In genomic region chr12:66154776-66155175, GRCh38 we compare ENCODE assay signal across 29 cellular contexts. TPM values are rescaled to one million over a fixed set of nuclear protein-coding genes. Genes with fewer than 3 reads are reported as not detected.
A peak's percentile ranks its signal among the peaks of the same experiment; 100 is the strongest.
DNase-seq lines count a peak whose midpoint lies in the region; ATAC-seq, FAIRE-seq and TF ChIP-seq lines count a peak whose summit lies in the region.
"Had no signal": no experiment of that assay in that cellular context is flagged by ENCODE, and none has a peak within 500 bp of the region (broad histone marks: within the 10 kb centered on the region; RNA-seq: fewer than 3 reads in every experiment).

No MANE protein-coding gene starts in this region.

- H3K4me1 ChIP-seq in right cardiac atrium (ENCODE audit: control insufficient read depth, insufficient read depth, low read length), result peaks cover 2% of the 10 kb centered on the region
- H3K4me1 ChIP-seq: ascending aorta, uterus had no signal

- H3K4me3 Mint-ChIP-seq in natural killer cell, result no peak overlapping the region
- no peak overlapping the region for H3K4me3 Mint-ChIP-seq in natural killer cell treated with Interleukin-12 subunit alpha and Interleukin-12 subunit beta and Interleukin-15 and Interleukin-18, amount 100 ng/mL, for 72 hours
- H3K4me3 Mint-ChIP-seq in CD4-positive, alpha-beta T cell, result no peak overlapping the region
- H3K4me3 Mint-ChIP-seq: activated CD4-positive, alpha-beta T cell treated with anti-CD3 and anti-CD28 coated beads, Interleukin-2, amount 10 ng/mL, durations not matched to agents 7 days and 5 days; CD8-positive, alpha-beta memory T cell; naive thymus-derived CD4-positive, alpha-beta T cell had no signal

- no peaks in the 10 kb centered on the region for H3K36me3 Mint-ChIP-seq in natural killer cell
- H3K36me3 Mint-ChIP-seq in natural killer cell treated with Interleukin-12 subunit alpha and Interleukin-12 subunit beta and Interleukin-15 and Interleukin-18, amount 100 ng/mL, for 72 hours, result peaks cover 4% of the 10 kb centered on the region
- peaks cover 72% of the 10 kb centered on the region for H3K36me3 Mint-ChIP-seq in CD4-positive, alpha-beta T cell (ENCODE audit: low read depth)

- no peak for FAIRE-seq in urothelium cell line (lab: Jason Lieb, UNC)
- FAIRE-seq: colon, endometrium, frontal cortex, kidney, TTC549 had no signal

- H3K4me1 Mint-ChIP-seq in natural killer cell, result peaks cover 49 to 52% of the 10 kb centered on the region in 2 donors
- H3K4me1 Mint-ChIP-seq in natural killer cell treated with Interleukin-12 subunit alpha and Interleukin-12 subunit beta and Interleukin-15 and Interleukin-18, amount 100 ng/mL, for 72 hours (ENCODE audit: low read depth in 2 of 2), result peaks cover 26 to 30% of the 10 kb centered on the region in 2 donors
- peaks cover 35% of the 10 kb centered on the region for H3K4me1 Mint-ChIP-seq in CD4-positive, alpha-beta T cell (ENCODE audit: low read depth)

- TF ChIP-seq CTCF in natural killer cell (IDR thresholded peaks at IDR 0.05), result no peak
- no peak for TF ChIP-seq CTCF in CD4-positive, alpha-beta T cell (IDR thresholded peaks at IDR 0.05)

- H3K9me3 ChIP-seq in right cardiac atrium (ENCODE audit: control insufficient read depth, low read length), result no peaks in the 10 kb centered on the region
- no peaks in the 10 kb centered on the region for H3K9me3 ChIP-seq in CD4-positive, alpha-beta T cell (ENCODE audit: control insufficient read depth, low read length)
- H3K9me3 ChIP-seq: ascending aorta, uterus had no signal

- no peaks in the 10 kb centered on the region for H3K27me3 ChIP-seq in right cardiac atrium (ENCODE audit: control insufficient read depth, insufficient read depth)
- H3K27me3 ChIP-seq in CD4-positive, alpha-beta T cell (ENCODE audit: control insufficient read depth, insufficient read depth, low read length), result no peaks in the 10 kb centered on the region
- H3K27me3 ChIP-seq: ascending aorta, uterus had no signal

- CTCF ChIA-PET in CD4-positive, alpha-beta T cell (lab: Charles Lee), result no interaction called here

- no peaks in the 10 kb centered on the region for H3K9me3 Mint-ChIP-seq in natural killer cell
- no peaks in the 10 kb centered on the region for H3K9me3 Mint-ChIP-seq in natural killer cell treated with Interleukin-12 subunit alpha and Interleukin-12 subunit beta and Interleukin-15 and Interleukin-18, amount 100 ng/mL, for 72 hours
- no peaks in the 10 kb centered on the region for H3K9me3 Mint-ChIP-seq in CD4-positive, alpha-beta T cell
- H3K9me3 Mint-ChIP-seq: CD8-positive, alpha-beta memory T cell had no signal

- ATAC-seq in natural killer cell (no peak), right cardiac atrium (peak; percentile 39 to 51), HG03139 (IDR thresholded peaks at IDR 0.05; ENCODE audit: unreplicated experiment) (no peak)
- ATAC-seq in natural killer cell treated with Interleukin-12 subunit alpha and Interleukin-12 subunit beta and Interleukin-15 and Interleukin-18, amount 100 ng/mL, for 72 hours, result no peak
- ATAC-seq in CD4-positive, alpha-beta T cell (ENCODE audit: poor library complexity), result no peak
- ATAC-seq: naive thymus-derived CD4-positive, alpha-beta T cell had no signal

- H3K27ac ChIP-seq in right cardiac atrium (ENCODE audit: low read length), result no peak overlapping the region
- no peak overlapping the region for H3K27ac ChIP-seq in CD4-positive, alpha-beta T cell (ENCODE audit: low read depth, low read length)
- H3K27ac ChIP-seq: ascending aorta, HL-60, RWPE1, uterus had no signal

- no peak overlapping the region for H3K4me3 ChIP-seq in right cardiac atrium (ENCODE audit: low read length)
- H3K4me3 ChIP-seq: ascending aorta, smooth muscle cell, uterus had no signal

- no peak for DNase-seq in natural killer cell
- no peak for DNase-seq in natural killer cell treated with Interleukin-12 subunit alpha and Interleukin-12 subunit beta and Interleukin-15 and Interleukin-18, amount 100 ng/mL, for 72 hours (ENCODE audit: low spot score)
- DNase-seq in amniotic epithelial cell (ENCODE audit: low read depth), result peak; percentile 33
- DNase-seq in right cardiac atrium, result no peak
- DNase-seq in CD4-positive, alpha-beta T cell, result no peak
- no peak for DNase-seq in urothelium cell line (ENCODE audit: low spot score)
- no peak for DNase-seq in SW 1271 (lab: John Stamatoyannopoulos, UW)
- DNase-seq: activated CD4-positive, alpha-beta T cell treated with anti-CD3 and anti-CD28 coated beads, Interleukin-2, amount 10 ng/mL, durations not matched to agents 7 days and 5 days; activated CD8-positive, alpha-beta memory T cell treated with anti-CD3 and anti-CD28 coated beads, Interleukin-2, amount 50 U/mL, for 4 hours; activated gamma-delta T cell; CD8-positive, alpha-beta memory T cell; DMS79; kidney; mesendoderm; naive thymus-derived CD4-positive, alpha-beta T cell; NCI-H1930; NCI-H446; posterior cingulate gyrus; stimulated activated CD4-positive, alpha-beta T cell treated with anti-CD3 and anti-CD28 coated beads, Interleukin-4, amount 100 ng/mL, for 1 hour; uterus had no signal

- intact Hi-C loops in natural killer cell (cut with micrococcal nuclease) (no loop called here), right cardiac atrium (cut with DNase I) (no loop called here)
- intact Hi-C loops in CD4-positive, alpha-beta T cell (cut with DNase I, micrococcal nuclease), result no loop called here

- POLR2A ChIA-PET in CD4-positive, alpha-beta T cell (lab: Charles Lee), result no interaction called here

- peak overlapping the region; percentile 41 to 56 for H3K27ac Mint-ChIP-seq in natural killer cell
- H3K27ac Mint-ChIP-seq in natural killer cell treated with Interleukin-12 subunit alpha and Interleukin-12 subunit beta and Interleukin-15 and Interleukin-18, amount 100 ng/mL, for 72 hours, result no peak overlapping the region
- H3K27ac Mint-ChIP-seq in CD4-positive, alpha-beta T cell, result no peak overlapping the region
- H3K27ac Mint-ChIP-seq: activated CD4-positive, alpha-beta T cell treated with anti-CD3 and anti-CD28 coated beads, Interleukin-2, amount 10 ng/mL, durations not matched to agents 7 days and 5 days had no signal

- no peaks in the 10 kb centered on the region for H3K27me3 Mint-ChIP-seq in natural killer cell (ENCODE audit: low read depth in 2 of 2)
- no peaks in the 10 kb centered on the region for H3K27me3 Mint-ChIP-seq in natural killer cell treated with Interleukin-12 subunit alpha and Interleukin-12 subunit beta and Interleukin-15 and Interleukin-18, amount 100 ng/mL, for 72 hours
- H3K27me3 Mint-ChIP-seq in CD4-positive, alpha-beta T cell, result no peaks in the 10 kb centered on the region
- H3K27me3 Mint-ChIP-seq: activated CD4-positive, alpha-beta T cell treated with anti-CD3 and anti-CD28 coated beads, Interleukin-2, amount 10 ng/mL, durations not matched to agents 7 days and 5 days; CD8-positive, alpha-beta memory T cell; naive thymus-derived CD4-positive, alpha-beta T cell had no signal

RNA-seq across cellular contexts. Expression of gene TMBIM4, which starts 15.0 kb away (rescaled TPM):
- total RNA-seq in natural killer cell (10 to 100 TPM; 46.6 to 72.0 (median 63.2) TPM), right cardiac atrium (100 to 1,000 TPM in 1 of 4 donors, 10 to 100 TPM in 3; 86.4 to 107 (median 89.6) TPM)
- total RNA-seq in natural killer cell treated with Interleukin-12 subunit alpha and Interleukin-12 subunit beta and Interleukin-15 and Interleukin-18, amount 100 ng/mL, for 72 hours, result 10 to 100 TPM; 43.7 to 89.2 TPM
- polyA plus RNA-seq in right cardiac atrium, result 178 TPM
- 10 to 100 TPM; 24.1 to 24.2 TPM for total RNA-seq in CD4-positive, alpha-beta T cell

RNA-seq across cellular contexts. Expression of gene LLPH, which starts 24.2 kb away (rescaled TPM):
- total RNA-seq in natural killer cell (10 to 100 TPM; 24.9 to 27.3 (median 25.5) TPM), right cardiac atrium (10 to 100 TPM; 16.4 to 20.5 (median 17.6) TPM)
- 10 to 100 TPM; 24.1 to 34.9 TPM for total RNA-seq in natural killer cell treated with Interleukin-12 subunit alpha and Interleukin-12 subunit beta and Interleukin-15 and Interleukin-18, amount 100 ng/mL, for 72 hours
- polyA plus RNA-seq in right cardiac atrium, result 16.6 TPM
- total RNA-seq in CD4-positive, alpha-beta T cell, result 10 to 100 TPM; 27.3 to 31.0 TPM

RNA-seq across cellular contexts. Expression of gene IRAK3, which starts 34.2 kb away (rescaled TPM):
- total RNA-seq in natural killer cell, result 1 to 10 TPM; 3.7 to 9.9 (median 9.2) TPM
- 10 to 100 TPM; 18.8 to 21.7 TPM for total RNA-seq in natural killer cell treated with Interleukin-12 subunit alpha and Interleukin-12 subunit beta and Interleukin-15 and Interleukin-18, amount 100 ng/mL, for 72 hours
- 10 to 100 TPM in 1 of 4 donors, 1 to 10 TPM in 3; 6.7 to 17.0 (median 9.3) TPM for total RNA-seq in right cardiac atrium
- polyA plus RNA-seq in right cardiac atrium, result 4.1 TPM
- total RNA-seq in CD4-positive, alpha-beta T cell, result under 1 TPM; 0.59 to 0.74 TPM
- polyA plus RNA-seq: CD8-positive, alpha-beta memory T cell; naive thymus-derived CD4-positive, alpha-beta T cell had no signal

Comparison
In these comparisons a context has a peak if more than half of its experiments do, and no peak if none do; other contexts are left out.
1. H3K27ac Mint-ChIP-seq: peak in natural killer cell (2 of 2); none in natural killer cell treated with Interleukin-12 subunit alpha and Interleukin-12 subunit beta and Interleukin-15 and Interleukin-18, amount 100 ng/mL, for 72 hours (0 of 2) and CD4-positive, alpha-beta T cell (single experiment).
2. ATAC-seq: peak in right cardiac atrium (2 of 2); none in natural killer cell (0 of 3), natural killer cell treated with Interleukin-12 subunit alpha and Interleukin-12 subunit beta and Interleukin-15 and Interleukin-18, amount 100 ng/mL, for 72 hours (0 of 2), CD4-positive, alpha-beta T cell (single experiment) and HG03139 (single experiment).